In the genomic region with DNA sequence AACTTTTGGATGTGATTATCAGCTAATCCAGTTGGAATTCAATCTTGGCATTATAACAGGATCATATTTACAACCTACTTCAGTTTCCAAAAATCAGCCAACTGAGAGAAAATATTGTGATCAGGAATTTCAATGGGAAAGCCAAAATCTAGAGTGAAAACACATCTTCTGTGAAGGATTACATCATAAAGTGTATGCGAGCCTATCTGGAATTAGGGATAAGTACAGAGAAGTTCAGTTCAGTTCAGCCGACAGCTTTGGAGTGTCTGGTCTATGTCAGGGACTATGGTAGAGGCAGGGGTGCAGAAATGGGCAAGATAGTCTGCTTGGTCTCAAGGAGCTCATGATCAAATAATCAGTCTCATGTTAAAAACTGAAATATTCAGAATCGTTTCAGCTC, we compare ENCODE assay signal across 18 cellular contexts. TPM values are rescaled to one million over a fixed set of nuclear protein-coding genes. Genes with fewer than 3 reads are reported as not detected.
DNase-seq lines count a peak whose midpoint lies in the region; ATAC-seq and TF ChIP-seq lines count a peak whose summit lies in the region.
"Had no signal": no experiment of that assay in that cellular context is flagged by ENCODE, and none has a peak within 500 bp of the region (broad histone marks: within the 10 kb centered on the region; RNA-seq: fewer than 3 reads in every experiment).

No MANE protein-coding gene starts in this region.

- DNase-seq in AG08395 (ENCODE audit: low spot score) (peak; percentile 33), osteocyte (ENCODE audit: extremely low spot score, unreplicated experiment) (no peak), MCF 10A (ENCODE audit: unreplicated experiment) (no peak), nucleus accumbens (lab: John Stamatoyannopoulos, UW) (no peak)
- DNase-seq in stimulated activated CD8-positive, alpha-beta memory T cell treated with anti-CD3 and anti-CD28 coated beads, Interleukin-4, amount 100 ng/mL, for 48 hours: no peak
- DNase-seq: activated CD8-positive, alpha-beta memory T cell treated with anti-CD3 and anti-CD28 coated beads, Interleukin-2, amount 10 ng/mL, durations not matched to agents 7 days and 5 days; activated gamma-delta T cell; effector memory CD4-positive, alpha-beta T cell; GDM1; NCI-H2107; NCI-H748 treated with DMSO at 0.1 percent for 48 hours; stimulated activated CD4-positive, alpha-beta T cell treated with anti-CD3 and anti-CD28 coated beads, Interleukin-15, amount 100 ng/mL, for 24 hours; T-helper 2 cell had no signal

- peak; percentile 87 for ATAC-seq in SK-N-SH treated with all-trans-retinoic acid at 6 μM for 48 hours
- ATAC-seq in gastroesophageal sphincter: peak; percentile 28
- no peak for ATAC-seq in GM21786 (IDR thresholded peaks at IDR 0.05; ENCODE audit: unreplicated experiment)
- ATAC-seq: A549; activated CD4-positive, CD25-positive, alpha-beta regulatory T cell treated with anti-CD3 and anti-CD28 coated beads, Interleukin-2, amount 50 U/mL, for 24 hours; activated CD8-positive, alpha-beta memory T cell treated with anti-CD3 and anti-CD28 coated beads, Interleukin-2, amount 10 ng/mL, durations not matched to agents 7 days and 5 days had no signal

- BruUV-seq in MCF 10A (replicated peaks; lab: Mats Ljungman, UMichigan): no TSS peak

- intact Hi-C loops in MCF 10A (cut with micrococcal nuclease): no loop called here

- peak overlapping the region; percentile 68 to 79 (median 74) for H3K27ac ChIP-seq in gastroesophageal sphincter
- H3K27ac ChIP-seq: A549 had no signal

- H3K4me1 Mint-ChIP-seq in osteocyte (ENCODE audit: unreplicated experiment) (peaks cover 43% of the 10 kb centered on the region), MCF 10A (ENCODE audit: insufficient read depth, unreplicated experiment) (peaks cover 6% of the 10 kb centered on the region)
- H3K4me1 Mint-ChIP-seq: activated CD8-positive, alpha-beta memory T cell treated with anti-CD3 and anti-CD28 coated beads, Interleukin-2, amount 10 ng/mL, durations not matched to agents 7 days and 5 days had no signal

- TF ChIP-seq POLR2A in gastroesophageal sphincter (IDR thresholded peaks at IDR 0.05): no peak

- H3K27ac Mint-ChIP-seq in osteocyte (ENCODE audit: unreplicated experiment) (peak overlapping the region; percentile 35), MCF 10A (ENCODE audit: low read depth, unreplicated experiment) (no peak overlapping the region)
- H3K27ac Mint-ChIP-seq: activated CD8-positive, alpha-beta memory T cell treated with anti-CD3 and anti-CD28 coated beads, Interleukin-2, amount 10 ng/mL, durations not matched to agents 7 days and 5 days had no signal

- TF ChIP-seq CTCF in gastroesophageal sphincter (IDR thresholded peaks at IDR 0.05) (no peak), osteocyte (IDR thresholded peaks at IDR 0.05) (no peak), MCF 10A (IDR thresholded peaks at IDR 0.05; ENCODE audit: unreplicated experiment) (no peak)

- CTCF ChIA-PET in MCF 10A (lab: Yijun Ruan, JAX): interaction anchor here (0.7 to 0.9 kb wide), 2 partner anchors 29 to 350 kb away, joined by 3 read pairs; no protein-coding TSS in a partner anchor

- POLR2A ChIA-PET in MCF 10A (lab: Yijun Ruan, JAX): interaction anchor here (0.9 to 1.6 kb wide), 4 partner anchors 9 to 84 kb away, joined by 4 to 5 read pairs (median 4); a partner anchor contains a TSS

- H3K9me3 ChIP-seq in gastroesophageal sphincter: no peaks in the 10 kb centered on the region
- H3K9me3 ChIP-seq: A549 had no signal

- H3K4me3 Mint-ChIP-seq in osteocyte (ENCODE audit: unreplicated experiment) (no peak overlapping the region), MCF 10A (ENCODE audit: unreplicated experiment) (no peak overlapping the region)
- H3K4me3 Mint-ChIP-seq: activated CD8-positive, alpha-beta memory T cell treated with anti-CD3 and anti-CD28 coated beads, Interleukin-2, amount 10 ng/mL, durations not matched to agents 7 days and 5 days had no signal

- no peak for TF ChIP-seq EP300 in gastroesophageal sphincter (IDR thresholded peaks at IDR 0.05)

- H3K27me3 Mint-ChIP-seq in osteocyte (ENCODE audit: unreplicated experiment) (no peaks in the 10 kb centered on the region), MCF 10A (ENCODE audit: insufficient read depth, unreplicated experiment) (no peaks in the 10 kb centered on the region)

- no peaks in the 10 kb centered on the region for H3K36me3 Mint-ChIP-seq in osteocyte (ENCODE audit: unreplicated experiment)
- no peaks in the 10 kb centered on the region for H3K36me3 Mint-ChIP-seq in MCF 10A (ENCODE audit: insufficient read depth, unreplicated experiment)
- H3K36me3 Mint-ChIP-seq: activated CD8-positive, alpha-beta memory T cell treated with anti-CD3 and anti-CD28 coated beads, Interleukin-2, amount 10 ng/mL, durations not matched to agents 7 days and 5 days had no signal

- no peaks in the 10 kb centered on the region for H3K9me3 Mint-ChIP-seq in osteocyte (ENCODE audit: unreplicated experiment)
- no peaks in the 10 kb centered on the region for H3K9me3 Mint-ChIP-seq in MCF 10A (ENCODE audit: unreplicated experiment)

- 18 to 23% methylated on average over 3 of the region's 3 CpGs for WGBS in gastroesophageal sphincter (ENCODE audit: low coverage in 1 of 2), 2 donors

- H3K4me3 ChIP-seq in gastroesophageal sphincter: no peak overlapping the region
- H3K4me3 ChIP-seq: A549 had no signal

- no peaks in the 10 kb centered on the region for H3K27me3 ChIP-seq in gastroesophageal sphincter

- H3K4me1 ChIP-seq in gastroesophageal sphincter: peaks cover 6 to 63% (median 6%) of the 10 kb centered on the region in 3 donors
- H3K4me1 ChIP-seq: A549 had no signal

- no peaks in the 10 kb centered on the region for H3K36me3 ChIP-seq in gastroesophageal sphincter

TF ChIP-seq in SK-N-SH treated with all-trans-retinoic acid at 6 μM for 48 hours, 23 proteins besides CTCF, POLR2A, EP300 and RAD21 (continues in another document):
- peak; percentile 85 for TF ChIP-seq ISL1 (CRISPR knock-in tag; IDR thresholded peaks at IDR 0.05)
- TF ChIP-seq TOX (CRISPR knock-in tag; IDR thresholded peaks at IDR 0.05; ENCODE audit: borderline replicate concordance): peak; percentile 42; the same call in 1 of the 2 replicates
- TF ChIP-seq, protein P1, sequence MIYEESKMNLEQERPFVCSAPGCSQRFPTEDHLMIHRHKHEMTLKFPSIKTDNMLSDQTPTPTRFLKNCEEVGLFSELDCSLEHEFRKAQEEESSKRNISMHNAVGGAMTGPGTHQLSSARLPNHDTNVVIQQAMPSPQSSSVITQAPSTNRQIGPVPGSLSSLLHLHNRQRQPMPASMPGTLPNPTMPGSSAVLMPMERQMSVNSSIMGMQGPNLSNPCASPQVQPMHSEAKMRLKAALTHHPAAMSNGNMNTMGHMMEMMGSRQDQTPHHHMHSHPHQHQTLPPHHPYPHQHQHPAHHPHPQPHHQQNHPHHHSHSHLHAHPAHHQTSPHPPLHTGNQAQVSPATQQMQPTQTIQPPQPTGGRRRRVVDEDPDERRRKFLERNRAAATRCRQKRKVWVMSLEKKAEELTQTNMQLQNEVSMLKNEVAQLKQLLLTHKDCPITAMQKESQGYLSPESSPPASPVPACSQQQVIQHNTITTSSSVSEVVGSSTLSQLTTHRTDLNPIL (CRISPR knock-in tag; IDR thresholded peaks at IDR 0.05; ENCODE audit: low read depth): peak; percentile 67; the same call in 1 of the 2 replicates
- TF ChIP-seq, protein P2, sequence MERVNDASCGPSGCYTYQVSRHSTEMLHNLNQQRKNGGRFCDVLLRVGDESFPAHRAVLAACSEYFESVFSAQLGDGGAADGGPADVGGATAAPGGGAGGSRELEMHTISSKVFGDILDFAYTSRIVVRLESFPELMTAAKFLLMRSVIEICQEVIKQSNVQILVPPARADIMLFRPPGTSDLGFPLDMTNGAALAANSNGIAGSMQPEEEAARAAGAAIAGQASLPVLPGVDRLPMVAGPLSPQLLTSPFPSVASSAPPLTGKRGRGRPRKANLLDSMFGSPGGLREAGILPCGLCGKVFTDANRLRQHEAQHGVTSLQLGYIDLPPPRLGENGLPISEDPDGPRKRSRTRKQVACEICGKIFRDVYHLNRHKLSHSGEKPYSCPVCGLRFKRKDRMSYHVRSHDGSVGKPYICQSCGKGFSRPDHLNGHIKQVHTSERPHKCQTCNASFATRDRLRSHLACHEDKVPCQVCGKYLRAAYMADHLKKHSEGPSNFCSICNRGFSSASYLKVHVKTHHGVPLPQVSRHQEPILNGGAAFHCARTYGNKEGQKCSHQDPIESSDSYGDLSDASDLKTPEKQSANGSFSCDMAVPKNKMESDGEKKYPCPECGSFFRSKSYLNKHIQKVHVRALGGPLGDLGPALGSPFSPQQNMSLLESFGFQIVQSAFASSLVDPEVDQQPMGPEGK (CRISPR knock-in tag; IDR thresholded peaks at IDR 0.05; ENCODE audit: borderline replicate concordance): peak; percentile 54; the same call in 1 of the 2 replicates
- TF ChIP-seq, protein P3, sequence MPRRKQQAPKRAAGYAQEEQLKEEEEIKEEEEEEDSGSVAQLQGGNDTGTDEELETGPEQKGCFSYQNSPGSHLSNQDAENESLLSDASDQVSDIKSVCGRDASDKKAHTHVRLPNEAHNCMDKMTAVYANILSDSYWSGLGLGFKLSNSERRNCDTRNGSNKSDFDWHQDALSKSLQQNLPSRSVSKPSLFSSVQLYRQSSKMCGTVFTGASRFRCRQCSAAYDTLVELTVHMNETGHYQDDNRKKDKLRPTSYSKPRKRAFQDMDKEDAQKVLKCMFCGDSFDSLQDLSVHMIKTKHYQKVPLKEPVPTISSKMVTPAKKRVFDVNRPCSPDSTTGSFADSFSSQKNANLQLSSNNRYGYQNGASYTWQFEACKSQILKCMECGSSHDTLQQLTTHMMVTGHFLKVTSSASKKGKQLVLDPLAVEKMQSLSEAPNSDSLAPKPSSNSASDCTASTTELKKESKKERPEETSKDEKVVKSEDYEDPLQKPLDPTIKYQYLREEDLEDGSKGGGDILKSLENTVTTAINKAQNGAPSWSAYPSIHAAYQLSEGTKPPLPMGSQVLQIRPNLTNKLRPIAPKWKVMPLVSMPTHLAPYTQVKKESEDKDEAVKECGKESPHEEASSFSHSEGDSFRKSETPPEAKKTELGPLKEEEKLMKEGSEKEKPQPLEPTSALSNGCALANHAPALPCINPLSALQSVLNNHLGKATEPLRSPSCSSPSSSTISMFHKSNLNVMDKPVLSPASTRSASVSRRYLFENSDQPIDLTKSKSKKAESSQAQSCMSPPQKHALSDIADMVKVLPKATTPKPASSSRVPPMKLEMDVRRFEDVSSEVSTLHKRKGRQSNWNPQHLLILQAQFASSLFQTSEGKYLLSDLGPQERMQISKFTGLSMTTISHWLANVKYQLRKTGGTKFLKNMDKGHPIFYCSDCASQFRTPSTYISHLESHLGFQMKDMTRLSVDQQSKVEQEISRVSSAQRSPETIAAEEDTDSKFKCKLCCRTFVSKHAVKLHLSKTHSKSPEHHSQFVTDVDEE (CRISPR knock-in tag; IDR thresholded peaks at IDR 0.05): no peak

RNA-seq across cellular contexts. Expression of a gene that starts 12.3 kb away (rescaled TPM):
- total RNA-seq in gastroesophageal sphincter (10 to 100 TPM in 1 of 4 donors, 1 to 10 TPM in 3; 8.1 to 11.2 (median 9.0) TPM), osteocyte (10.4 and 11.9 TPM in 2 replicates), MCF 10A (2022) (8.6 and 9.7 TPM in 2 replicates)
